Comparison of ENCODE assay signal across 14 cellular contexts in genomic region chr6:125943528-125944433, GRCh38. TPM values are rescaled to one million over a fixed set of nuclear protein-coding genes. Genes with fewer than 3 reads are reported as not detected.
A peak's percentile ranks its signal among the peaks of the same experiment; 100 is the strongest.
DNase-seq lines count a peak whose midpoint lies in the region; ATAC-seq, FAIRE-seq and TF ChIP-seq lines count a peak whose summit lies in the region.
"Had no signal": no experiment of that assay in that cellular context is flagged by ENCODE, and none has a peak within 500 bp of the region (broad histone marks: within the 10 kb centered on the region; RNA-seq: fewer than 3 reads in every experiment).

No MANE protein-coding gene starts in this region.

- peak overlapping the region; percentile 54 for H3K4me2 ChIP-seq in endothelial cell of umbilical vein (ENCODE audit: insufficient read depth, low read length)

- intact Hi-C loops in heart right ventricle (cut with DNase I) (loop anchor here in 1 of 10 donors (10.0 kb wide), 1 partner anchor 69 kb away; no protein-coding TSS in a partner anchor), Right ventricle myocardium inferior (cut with DNase I) (no loop called here), endothelial cell of umbilical vein (cut with micrococcal nuclease) (loop anchor here (2.0 kb wide), 1 partner anchor 35 kb away; no protein-coding TSS in a partner anchor), vagina (cut with DNase I) (no loop called here)

- no peaks in the 10 kb centered on the region for H3K79me2 ChIP-seq in endothelial cell of umbilical vein (ENCODE audit: control insufficient read depth, insufficient read depth, low read length)

- H3K9me3 ChIP-seq in heart right ventricle (no peaks in the 10 kb centered on the region), endothelial cell of umbilical vein (replicated peaks; ENCODE audit: control insufficient read depth, insufficient read depth, low read length) (no peaks in the 10 kb centered on the region), muscle layer of duodenum (ENCODE audit: control insufficient read depth in 1 of 2, low read length in 2 of 2) (no peaks in the 10 kb centered on the region), vagina (no peaks in the 10 kb centered on the region)

- 79 to 89% methylated on average over 4 of the region's 4 CpGs for WGBS in heart right ventricle, 2 donors

- peaks cover 0 to 56% (median 18%) of the 10 kb centered on the region in 9 donors for H3K4me1 ChIP-seq in heart right ventricle
- peaks cover 40% of the 10 kb centered on the region for H3K4me1 ChIP-seq in endothelial cell of umbilical vein (ENCODE audit: control insufficient read depth, extremely low read depth, insufficient read depth, low read length)
- peaks cover 5 to 24% of the 10 kb centered on the region in 2 donors for H3K4me1 ChIP-seq in muscle layer of duodenum (ENCODE audit: control insufficient read depth in 1 of 2, insufficient read depth in 2 of 2, low read length in 2 of 2)
- peaks cover 42% of the 10 kb centered on the region for H3K4me1 ChIP-seq in vagina

- H3K4me3 ChIP-seq in heart right ventricle (no peak overlapping the region), endothelial cell of umbilical vein (replicated peaks in 1 of 3; ENCODE audit: insufficient read depth in 1 of 3, low read depth in 1 of 3, low read length in 3 of 3) (no peak overlapping the region), muscle layer of duodenum (ENCODE audit: low read depth in 1 of 2, low read length in 2 of 2) (no peak overlapping the region), vagina (no peak overlapping the region)
- H3K4me3 ChIP-seq: cardiac muscle cell had no signal

- no peak for ATAC-seq in heart right ventricle
- ATAC-seq in Right ventricle myocardium inferior = no peak
- ATAC-seq: stimulated activated memory B cell treated with anti-CD40 and anti-IgM and Interleukin-4, amounts not matched to agents 10 μg/mL and 1 μg/mL and 100 μg/mL, for 72 hours had no signal

- TF ChIP-seq CTCF in heart right ventricle (IDR thresholded peaks at IDR 0.05) (no peak), endothelial cell of umbilical vein (IDR thresholded peaks at IDR 0.05; ENCODE audit: extremely low read depth in 1 of 2, insufficient read depth in 1 of 2, low read depth in 1 of 2, low read length in 2 of 2) (no peak), vagina (IDR thresholded peaks at IDR 0.05) (no peak)

- H3K27ac ChIP-seq in heart right ventricle = peak overlapping the region in 7 of 10 donors; percentile 14 to 72 (median 50)
- peak overlapping the region; percentile 89 for H3K27ac ChIP-seq in endothelial cell of umbilical vein (ENCODE audit: insufficient read depth, low read depth, low read length)
- peak overlapping the region; percentile 87 for H3K27ac ChIP-seq in muscle layer of duodenum (ENCODE audit: low read length)
- H3K27ac ChIP-seq in vagina = peak overlapping the region; percentile 71
- H3K27ac ChIP-seq: cardiac muscle cell had no signal

- H4K20me1 ChIP-seq in endothelial cell of umbilical vein (replicated peaks; ENCODE audit: control insufficient read depth, extremely low read depth, insufficient read depth, low read length) = no peaks in the 10 kb centered on the region

- H3K36me3 ChIP-seq in heart right ventricle (no peaks in the 10 kb centered on the region), endothelial cell of umbilical vein (ENCODE audit: control insufficient read depth in 2 of 2, extremely low read depth in 1 of 2, insufficient read depth in 2 of 2, low read length in 2 of 2) (no peaks in the 10 kb centered on the region), muscle layer of duodenum (ENCODE audit: control insufficient read depth in 1 of 2, insufficient read depth in 2 of 2, low read length in 2 of 2) (no peaks in the 10 kb centered on the region), vagina (no peaks in the 10 kb centered on the region)
- H3K36me3 ChIP-seq: cardiac muscle cell had no signal

- TF ChIP-seq POLR2A in endothelial cell of umbilical vein (IDR thresholded peaks at IDR 0.05; ENCODE audit: low read depth, low read length) (no peak), vagina (IDR thresholded peaks at IDR 0.05) (no peak)

- POLR2A ChIA-PET in endothelial cell of umbilical vein (lab: Charles Lee) = no interaction called here

- no peaks in the 10 kb centered on the region for H3K9me1 ChIP-seq in endothelial cell of umbilical vein (replicated peaks; ENCODE audit: control insufficient read depth, extremely low read depth, insufficient read depth, low read length)

- CTCF ChIA-PET in endothelial cell of umbilical vein (lab: Charles Lee) = interaction anchor here (0.7 to 7.0 kb wide), 6 partner anchors 9 to 162 kb away, joined by 3 to 86 read pairs (median 4); partner anchors contain the start of gene HINT3

- dilution Hi-C loops in endothelial cell of umbilical vein (cut with MboI; ENCODE audit: extremely low pct_ligation_motif_present, low sequenced_read_pairs) = no loop called here

- H3K9ac ChIP-seq in endothelial cell of umbilical vein (replicated peaks; ENCODE audit: extremely low read depth, insufficient read depth, low read length) = no peak overlapping the region

- H3K27me3 ChIP-seq in heart right ventricle (peaks cover 0 to 4% (median 0%) of the 10 kb centered on the region in 7 donors), endothelial cell of umbilical vein (ENCODE audit: control insufficient read depth in 2 of 2, insufficient read depth in 2 of 2, low read length in 2 of 2) (no peaks in the 10 kb centered on the region), muscle layer of duodenum (ENCODE audit: low read depth, low read length) (no peaks in the 10 kb centered on the region), vagina (no peaks in the 10 kb centered on the region)
- H3K27me3 ChIP-seq: cardiac muscle cell had no signal

- H2AFZ ChIP-seq in endothelial cell of umbilical vein (ENCODE audit: low read depth, low read length) = peak overlapping the region; percentile 67

- FAIRE-seq in endothelial cell of umbilical vein (lab: Jason Lieb, UNC) = no peak
- FAIRE-seq: D721Med had no signal

- DNase-seq in heart right ventricle (no peak), Right ventricle myocardium inferior (ENCODE audit: missing footprints) (no peak), endothelial cell of umbilical vein (ENCODE audit: low read depth, low spot score) (no peak), vagina (ENCODE audit: extremely low spot score in 2 of 2) (no peak), NCI-H2081 (lab: John Stamatoyannopoulos, UW) (no peak), NCI-H1930 (lab: John Stamatoyannopoulos, UW) (no peak), retina (no peak)
- DNase-seq: activated CD4-positive, alpha-beta T cell treated with anti-CD3 and anti-CD28 coated beads, Interleukin-2, amount 50 U/mL, for 1 hour; activated effector memory CD4-positive, alpha-beta T cell treated with anti-CD3 and anti-CD28 coated beads, Interleukin-2, amount 50 U/mL, for 16 hours; NCI-H748 treated with DMSO at 0.1 percent for 48 hours had no signal

- BruUV-seq in endothelial cell of umbilical vein (replicated peaks; lab: Mats Ljungman, UMichigan) = no TSS peak

TF ChIP-seq in endothelial cell of umbilical vein, 7 proteins besides CTCF, POLR2A, EP300 and RAD21:
- TF ChIP-seq GATA2 (IDR thresholded peaks at IDR 0.05; ENCODE audit: insufficient read depth, insufficient read length, low read depth, low read length) (no peak), EZH2 (IDR thresholded peaks at IDR 0.05; ENCODE audit: borderline replicate concordance, low read depth, low read length, severe bottlenecking) (no peak), POLR2AphosphoS5 (IDR thresholded peaks at IDR 0.05; ENCODE audit: insufficient read depth, low read depth, low read length) (no peak), FOS (IDR thresholded peaks at IDR 0.05; ENCODE audit: borderline replicate concordance, insufficient read depth, low read length) (no peak), MYC (IDR thresholded peaks at IDR 0.05; ENCODE audit: low read depth, low read length) (no peak), JUN (IDR thresholded peaks at IDR 0.05; ENCODE audit: borderline replicate concordance, insufficient read depth, insufficient read length, low read depth) (no peak), MAX (IDR thresholded peaks at IDR 0.05; ENCODE audit: insufficient read depth, insufficient read length) (no peak)

RNA-seq across cellular contexts. Expression of gene HINT3, which starts 12.8 kb away (rescaled TPM):
- total RNA-seq in heart right ventricle (10 to 100 TPM; 29.8 to 41.6 (median 33.8) TPM), Right ventricle myocardium inferior (34.8 TPM), endothelial cell of umbilical vein (8.4 and 9.7 TPM in 2 replicates), vagina (18.4 TPM)
- polyA plus RNA-seq in heart right ventricle (10 to 100 TPM in 1 of 2 donors, 1 to 10 TPM in 1; 6.2 to 11.7 TPM), endothelial cell of umbilical vein (1.1 and 1.8 TPM in 2 replicates)
- 1.9 and 2.1 TPM in 2 replicates for polyA plus RNA-seq in endothelial cell of umbilical vein (2011; cell fraction: cytosol; rRNA removed)
- 0.66 and 1.0 TPM in 2 replicates for polyA plus RNA-seq in endothelial cell of umbilical vein (2011; cell fraction: nucleus; rRNA removed)
- polyA plus RNA-seq in endothelial cell of umbilical vein (2012) = 9.3 TPM in 2 replicates
- 1.2 and 1.9 TPM in 2 replicates for polyA minus RNA-seq in endothelial cell of umbilical vein
- 5.6 TPM for polyA minus RNA-seq in endothelial cell of umbilical vein (2011; cell fraction: cytosol; rRNA and poly(A)+ RNA removed)
- polyA minus RNA-seq in endothelial cell of umbilical vein (2011; cell fraction: nucleus; rRNA and poly(A)+ RNA removed) = 1.7 TPM in 2 replicates

RNA-seq across cellular contexts. Expression of gene TRMT11, which starts 42.6 kb away (rescaled TPM):
- 10 to 100 TPM in 9 of 10 donors, 1 to 10 TPM in 1; 9.8 to 15.8 (median 11.0) TPM for total RNA-seq in heart right ventricle
- polyA plus RNA-seq in heart right ventricle = 10 to 100 TPM in 1 of 2 donors, 1 to 10 TPM in 1; 7.2 to 13.2 TPM
- total RNA-seq in Right ventricle myocardium inferior = 8.0 TPM
- total RNA-seq in endothelial cell of umbilical vein = 10.7 and 11.3 TPM in 2 replicates
- polyA plus RNA-seq in endothelial cell of umbilical vein = 4.0 and 5.1 TPM in 2 replicates
- polyA plus RNA-seq in endothelial cell of umbilical vein (2011; cell fraction: cytosol; rRNA removed) = 5.6 and 5.8 TPM in 2 replicates
- 30.8 and 46.7 TPM in 2 replicates for polyA plus RNA-seq in endothelial cell of umbilical vein (2011; cell fraction: nucleus; rRNA removed)
- polyA plus RNA-seq in endothelial cell of umbilical vein (2012) = 7.0 and 7.9 TPM in 2 replicates
- 9.7 and 16.8 TPM in 2 replicates for polyA minus RNA-seq in endothelial cell of umbilical vein
- polyA minus RNA-seq in endothelial cell of umbilical vein (2011; cell fraction: cytosol; rRNA and poly(A)+ RNA removed) = 9.0 TPM
- 36.0 and 52.9 TPM in 2 replicates for polyA minus RNA-seq in endothelial cell of umbilical vein (2011; cell fraction: nucleus; rRNA and poly(A)+ RNA removed)
- 28.0 TPM for total RNA-seq in vagina
